Comparison of ENCODE assay signal across 10 cellular contexts in genomic region chr7:95867309-95867708, GRCh38.
A peak's percentile ranks its signal among the peaks of the same experiment; 100 is the strongest.
DNase-seq lines count a peak whose midpoint lies in the region; ATAC-seq and TF ChIP-seq lines count a peak whose summit lies in the region.
"Had no signal": no experiment of that assay in that cellular context is flagged by ENCODE, and none has a peak within 500 bp of the region (broad histone marks: within the 10 kb centered on the region; RNA-seq: fewer than 3 reads in every experiment).

No MANE protein-coding gene starts in this region.

- no peaks in the 10 kb centered on the region for H3F3A ChIP-seq in neural progenitor cell (ENCODE audit: low read depth)

- H3K79me2 ChIP-seq in neural progenitor cell (ENCODE audit: low read depth) = no peaks in the 10 kb centered on the region

- TF ChIP-seq POLR2A in erythroblast (IDR thresholded peaks at IDR 0.05; ENCODE audit: low read length) = no peak

- no peaks in the 10 kb centered on the region for H3K27me3 ChIP-seq in neural progenitor cell

- H3K27me3 Mint-ChIP-seq in neural progenitor cell (ENCODE audit: insufficient read depth, low read depth) = no peaks in the 10 kb centered on the region
- H3K27me3 Mint-ChIP-seq in activated CD4-positive, alpha-beta T cell treated with anti-CD3 and anti-CD28 coated beads, Interleukin-2, amount 10 ng/mL, durations not matched to agents 24 days and 14 days = peaks cover 2% of the 10 kb centered on the region
- H3K27me3 Mint-ChIP-seq: activated naive CD8-positive, alpha-beta T cell had no signal

- ATAC-seq in HG02798 (IDR thresholded peaks at IDR 0.05; ENCODE audit: poor library complexity, unreplicated experiment) = peak; percentile 91

- no peak overlapping the region for H3K27ac ChIP-seq in neural progenitor cell
- H3K27ac ChIP-seq: 22Rv1 had no signal

- no peaks in the 10 kb centered on the region for H3K36me3 ChIP-seq in neural progenitor cell

- H3K9me3 Mint-ChIP-seq in neural progenitor cell = no peaks in the 10 kb centered on the region
- no peaks in the 10 kb centered on the region for H3K9me3 Mint-ChIP-seq in activated CD4-positive, alpha-beta T cell treated with anti-CD3 and anti-CD28 coated beads, Interleukin-2, amount 10 ng/mL, durations not matched to agents 24 days and 14 days

- H3K9ac ChIP-seq in neural progenitor cell = no peak overlapping the region

- no peak overlapping the region for H3K4me3 ChIP-seq in neural progenitor cell

- H3K36me3 Mint-ChIP-seq in neural progenitor cell = no peaks in the 10 kb centered on the region
- no peaks in the 10 kb centered on the region for H3K36me3 Mint-ChIP-seq in activated CD4-positive, alpha-beta T cell treated with anti-CD3 and anti-CD28 coated beads, Interleukin-2, amount 10 ng/mL, durations not matched to agents 24 days and 14 days (ENCODE audit: low read depth)
- H3K36me3 Mint-ChIP-seq: activated naive CD8-positive, alpha-beta T cell had no signal

- H3K9me3 ChIP-seq in neural progenitor cell (ENCODE audit: low read depth) = no peaks in the 10 kb centered on the region

- TF ChIP-seq CTCF in neural progenitor cell (IDR thresholded peaks at IDR 0.05) = no peak

- no peaks in the 10 kb centered on the region for H3K4me1 Mint-ChIP-seq in neural progenitor cell
- H3K4me1 Mint-ChIP-seq in activated CD4-positive, alpha-beta T cell treated with anti-CD3 and anti-CD28 coated beads, Interleukin-2, amount 10 ng/mL, durations not matched to agents 24 days and 14 days = no peaks in the 10 kb centered on the region

- no peak overlapping the region for H3K4me3 Mint-ChIP-seq in neural progenitor cell
- no peak overlapping the region for H3K4me3 Mint-ChIP-seq in activated CD4-positive, alpha-beta T cell treated with anti-CD3 and anti-CD28 coated beads, Interleukin-2, amount 10 ng/mL, durations not matched to agents 24 days and 14 days
- H3K4me3 Mint-ChIP-seq: activated naive CD8-positive, alpha-beta T cell had no signal

- no peak overlapping the region for H3K4me2 ChIP-seq in neural progenitor cell

- intact Hi-C loops in activated CD4-positive, alpha-beta T cell treated with anti-CD3 and anti-CD28 coated beads, Interleukin-2, amount 10 ng/mL, durations not matched to agents 24 days and 14 days (cut with micrococcal nuclease) = no loop called here

- peaks cover 4% of the 10 kb centered on the region for H3K4me1 ChIP-seq in neural progenitor cell

- no peaks in the 10 kb centered on the region for H4K20me1 ChIP-seq in neural progenitor cell (ENCODE audit: low read depth)

- H3K27ac Mint-ChIP-seq in neural progenitor cell = no peak overlapping the region
- no peak overlapping the region for H3K27ac Mint-ChIP-seq in activated CD4-positive, alpha-beta T cell treated with anti-CD3 and anti-CD28 coated beads, Interleukin-2, amount 10 ng/mL, durations not matched to agents 24 days and 14 days
- H3K27ac Mint-ChIP-seq: activated naive CD8-positive, alpha-beta T cell had no signal

- DNase-seq in DMS 273 (lab: John Stamatoyannopoulos, UW; ENCODE audit: unreplicated experiment) (peak; percentile 34), DMS 273 treated with DMSO at 0.1 percent for 48 hours (lab: John Stamatoyannopoulos, UW) (no peak), NCI-H146 (lab: John Stamatoyannopoulos, UW) (peak; percentile 96), neural progenitor cell (ENCODE audit: low spot score) (peak; percentile 10), globus pallidus (ENCODE audit: low spot score) (no peak), erythroblast (lab: John Stamatoyannopoulos, UW) (no peak)
- no peak for DNase-seq in activated CD4-positive, alpha-beta T cell treated with anti-CD3 and anti-CD28 coated beads, Interleukin-2, amount 10 ng/mL, durations not matched to agents 24 days and 14 days

- no peak overlapping the region for H2AFZ ChIP-seq in neural progenitor cell (replicated peaks)

Comparison
In these comparisons a context has a peak if more than half of its experiments do, and no peak if none do; other contexts are left out.
1. DNase-seq: peak in DMS 273 (single experiment), NCI-H146 (single experiment) and neural progenitor cell (single experiment); none in DMS 273 treated with DMSO at 0.1 percent for 48 hours (single experiment), globus pallidus (single experiment), erythroblast (0 of 2) and activated CD4-positive, alpha-beta T cell treated with anti-CD3 and anti-CD28 coated beads, Interleukin-2, amount 10 ng/mL, durations not matched to agents 24 days and 14 days (single experiment).